17 cellular contexts compared by ENCODE assay signal in genomic region chr2:127573298-127573697, GRCh38. TPM values are rescaled to one million over a fixed set of nuclear protein-coding genes. Genes with fewer than 3 reads are reported as not detected.
DNase-seq lines count a peak whose midpoint lies in the region; ATAC-seq and TF ChIP-seq lines count a peak whose summit lies in the region.
"Had no signal": no experiment of that assay in that cellular context is flagged by ENCODE, and none has a peak within 500 bp of the region (broad histone marks: within the 10 kb centered on the region; RNA-seq: fewer than 3 reads in every experiment).

No MANE protein-coding gene starts in this region.

- H3K36me3 ChIP-seq in BLaER1 (no peaks in the 10 kb centered on the region), GM23338 (ENCODE audit: insufficient read depth) (no peaks in the 10 kb centered on the region), stomach (no peaks in the 10 kb centered on the region)

- H3K9ac ChIP-seq in BLaER1 = no peak overlapping the region

- H3K27me3 Mint-ChIP-seq in GM23338 (ENCODE audit: insufficient read depth, low read depth, poor library complexity) = peaks cover 10% of the 10 kb centered on the region
- peaks cover 17% of the 10 kb centered on the region for H3K27me3 Mint-ChIP-seq in activated T-helper 17 cell treated with anti-CD3 and anti-CD28 coated beads, Interleukin-2, amount 50 U/mL, for 72 hours

- no peaks in the 10 kb centered on the region for H3K36me3 Mint-ChIP-seq in GM23338 (ENCODE audit: low read depth)
- no peaks in the 10 kb centered on the region for H3K36me3 Mint-ChIP-seq in activated T-helper 17 cell treated with anti-CD3 and anti-CD28 coated beads, Interleukin-2, amount 50 U/mL, for 72 hours (ENCODE audit: low read depth)
- H3K36me3 Mint-ChIP-seq: CD8-positive, alpha-beta memory T cell had no signal

- no peak for TF ChIP-seq POLR2A in stomach (IDR thresholded peaks at IDR 0.05)

- H3K27me3 ChIP-seq in BLaER1 (no peaks in the 10 kb centered on the region), GM23338 (ENCODE audit: insufficient read depth) (no peaks in the 10 kb centered on the region), stomach (peaks cover 0 to 16% (median 0%) of the 10 kb centered on the region in 3 donors)

- H3K4me1 ChIP-seq in BLaER1 = peaks cover 59% of the 10 kb centered on the region
- no peaks in the 10 kb centered on the region for H3K4me1 ChIP-seq in GM23338 (ENCODE audit: insufficient read depth)
- H3K4me1 ChIP-seq in stomach = no peaks in the 10 kb centered on the region

- TF ChIP-seq CTCF in GM23338 (conservative IDR thresholded peaks at IDR 0.05; ENCODE audit: low read depth in 2 of 2) (no peak), stomach (IDR thresholded peaks at IDR 0.05) (no peak)

- no peak overlapping the region for H3K27ac ChIP-seq in BLaER1
- no peak overlapping the region for H3K27ac ChIP-seq in GM23338 (ENCODE audit: low read depth)
- no peak overlapping the region for H3K27ac ChIP-seq in stomach

- DNase-seq in GM23338 (ENCODE audit: low spot score) (no peak), mesenteric fat pad (ENCODE audit: low spot score) (peak; percentile 45), stomach (peak; percentile 20), posterior cingulate gyrus (no peak), DMS 273 (lab: John Stamatoyannopoulos, UW; ENCODE audit: unreplicated experiment) (no peak)
- DNase-seq: C1 segment of cervical spinal cord; CD8-positive, alpha-beta memory T cell; DMS79; NCI-H1694 treated with DMSO at 0.1 percent for 48 hours; NCI-H2107; NCI-H524; PC-3; RPMI8226; SIG-M5 had no signal

- ATAC-seq in GM23338 = no peak
- ATAC-seq in activated T-helper 17 cell treated with anti-CD3 and anti-CD28 coated beads, Interleukin-2, amount 50 U/mL, for 72 hours (replicated peaks) = no peak
- ATAC-seq: K562, PC-3 had no signal

- no peaks in the 10 kb centered on the region for H3K9me2 ChIP-seq in GM23338 (ENCODE audit: insufficient read depth)

- H3K4me2 ChIP-seq in BLaER1 = 0 out of 2 replicates have a peak overlapping the region, but pooled peaks have one; percentile 9
- H3K4me2 ChIP-seq in GM23338 = no peak overlapping the region

- TF ChIP-seq EP300 in stomach (IDR thresholded peaks at IDR 0.05) = no peak

- 86 to 93% (median 90%) methylated on average over 6 of the region's 6 CpGs for WGBS in stomach, 5 donors

- H3K9me3 Mint-ChIP-seq in GM23338 = no peaks in the 10 kb centered on the region
- no peaks in the 10 kb centered on the region for H3K9me3 Mint-ChIP-seq in activated T-helper 17 cell treated with anti-CD3 and anti-CD28 coated beads, Interleukin-2, amount 50 U/mL, for 72 hours
- H3K9me3 Mint-ChIP-seq: CD8-positive, alpha-beta memory T cell had no signal

- intact Hi-C loops in stomach (cut with DNase I; ENCODE audit: low total_unique reads) = no loop called here
- intact Hi-C loops in posterior cingulate gyrus (cut with DNase I) = no loop called here

- no peaks in the 10 kb centered on the region for H4K20me1 ChIP-seq in BLaER1
- H4K20me1 ChIP-seq in GM23338 (replicated peaks; ENCODE audit: insufficient read depth) = no peaks in the 10 kb centered on the region

- H3K4me1 Mint-ChIP-seq in GM23338 = peaks cover 5% of the 10 kb centered on the region
- H3K4me1 Mint-ChIP-seq in activated T-helper 17 cell treated with anti-CD3 and anti-CD28 coated beads, Interleukin-2, amount 50 U/mL, for 72 hours = no peaks in the 10 kb centered on the region

- H3K9me3 ChIP-seq in BLaER1 (no peaks in the 10 kb centered on the region), stomach (no peaks in the 10 kb centered on the region)

- no peak overlapping the region for H3K4me3 ChIP-seq in BLaER1
- no peak overlapping the region for H3K4me3 ChIP-seq in GM23338
- no peak overlapping the region for H3K4me3 ChIP-seq in stomach
- H3K4me3 ChIP-seq: K562 had no signal

- no peaks in the 10 kb centered on the region for H3K79me2 ChIP-seq in GM23338 (replicated peaks; ENCODE audit: insufficient read depth)

- peak overlapping the region; percentile 85 for H2AFZ ChIP-seq in GM23338

- H3K27ac Mint-ChIP-seq in GM23338 = no peak overlapping the region
- no peak overlapping the region for H3K27ac Mint-ChIP-seq in activated T-helper 17 cell treated with anti-CD3 and anti-CD28 coated beads, Interleukin-2, amount 50 U/mL, for 72 hours

- no peaks in the 10 kb centered on the region for H3F3A ChIP-seq in GM23338 (replicated peaks; ENCODE audit: low read depth)

- no peak overlapping the region for H3K4me3 Mint-ChIP-seq in GM23338
- no peak overlapping the region for H3K4me3 Mint-ChIP-seq in activated T-helper 17 cell treated with anti-CD3 and anti-CD28 coated beads, Interleukin-2, amount 50 U/mL, for 72 hours
- H3K4me3 Mint-ChIP-seq: CD8-positive, alpha-beta memory T cell had no signal

TF ChIP-seq in GM23338, 12 proteins besides CTCF, POLR2A, EP300 and RAD21:
- TF ChIP-seq ZNF331 (CRISPR knock-in tag; IDR thresholded peaks at IDR 0.05; ENCODE audit: low read depth) (no peak), JUNB (IDR thresholded peaks at IDR 0.05; ENCODE audit: unreplicated experiment) (no peak), EZH2phosphoT487 (IDR thresholded peaks at IDR 0.05; ENCODE audit: unreplicated experiment) (no peak), EZH2 (IDR thresholded peaks at IDR 0.05; ENCODE audit: low read depth, unreplicated experiment) (no peak), CREB1 (CRISPR knock-in tag; IDR thresholded peaks at IDR 0.05; ENCODE audit: low read depth) (no peak), ZNF114 (CRISPR knock-in tag; IDR thresholded peaks at IDR 0.05) (no peak), STAT1 (IDR thresholded peaks at IDR 0.05; ENCODE audit: unreplicated experiment) (no peak), POLR2AphosphoS5 (IDR thresholded peaks at IDR 0.05; ENCODE audit: low read depth) (no peak), REST (IDR thresholded peaks at IDR 0.05; ENCODE audit: unreplicated experiment) (no peak)
- TF ChIP-seq, protein P1, sequence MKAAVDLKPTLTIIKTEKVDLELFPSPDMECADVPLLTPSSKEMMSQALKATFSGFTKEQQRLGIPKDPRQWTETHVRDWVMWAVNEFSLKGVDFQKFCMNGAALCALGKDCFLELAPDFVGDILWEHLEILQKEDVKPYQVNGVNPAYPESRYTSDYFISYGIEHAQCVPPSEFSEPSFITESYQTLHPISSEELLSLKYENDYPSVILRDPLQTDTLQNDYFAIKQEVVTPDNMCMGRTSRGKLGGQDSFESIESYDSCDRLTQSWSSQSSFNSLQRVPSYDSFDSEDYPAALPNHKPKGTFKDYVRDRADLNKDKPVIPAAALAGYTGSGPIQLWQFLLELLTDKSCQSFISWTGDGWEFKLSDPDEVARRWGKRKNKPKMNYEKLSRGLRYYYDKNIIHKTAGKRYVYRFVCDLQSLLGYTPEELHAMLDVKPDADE (IDR thresholded peaks at IDR 0.05) = no peak

RNA-seq across cellular contexts. Expression of gene MYO7B, which starts 37.8 kb away (rescaled TPM):
- not detected in 2 replicates for total RNA-seq in GM23338 (2014; rRNA removed; shearing (Covaris generic))
- polyA plus RNA-seq in GM23338 (2016; fragmentation: Nextera tagmentation; extraction: Ambion mirVana) (not detected in 2 replicates), stomach (under 1 TPM; 0.31 to 0.50 (median 0.46) TPM)
- total RNA-seq in mesenteric fat pad (2.1 TPM), stomach (100 to 1,000 TPM in 1 of 5 donors, 1 to 10 TPM in 1, under 1 TPM in 1, not detected in 2; under 0.01 to 155 (median 2.8) TPM)
- under 1 TPM; 0.16 to 0.19 TPM for total RNA-seq in activated T-helper 17 cell treated with anti-CD3 and anti-CD28 coated beads, Interleukin-2, amount 50 U/mL, for 72 hours
- total RNA-seq: CD8-positive, alpha-beta memory T cell; K562 had no signal
- polyA plus RNA-seq: CD8-positive, alpha-beta memory T cell had no signal

RNA-seq across cellular contexts. Expression of gene IWS1, which starts 47.0 kb away (rescaled TPM):
- 56.0 and 82.8 TPM in 2 replicates for total RNA-seq in GM23338 (2014; rRNA removed; shearing (Covaris generic))
- polyA plus RNA-seq in GM23338 (2016; fragmentation: Nextera tagmentation; extraction: Ambion mirVana) (84.4 and 97.2 TPM in 2 replicates), stomach (10 to 100 TPM; 18.7 to 20.7 (median 20.6) TPM)
- total RNA-seq in mesenteric fat pad (39.1 TPM), stomach (100 to 1,000 TPM in 2 of 5 donors, 10 to 100 TPM in 3; 27.4 to 145 (median 92.2) TPM)
- 10 to 100 TPM; 33.3 to 43.8 TPM for total RNA-seq in activated T-helper 17 cell treated with anti-CD3 and anti-CD28 coated beads, Interleukin-2, amount 50 U/mL, for 72 hours

Comparison
In these comparisons a context has a peak if more than half of its experiments do, and no peak if none do; other contexts are left out.
1. DNase-seq: peak in mesenteric fat pad (single experiment) and stomach (single experiment); none in GM23338 (single experiment), posterior cingulate gyrus (0 of 10) and DMS 273 (single experiment).